ENCODE assay signal across 2 cellular contexts in genomic region chr3:190079173-190079572, GRCh38.
TF ChIP-seq lines count a peak whose summit lies in the region.

No MANE protein-coding gene starts in this region.

TF ChIP-seq in A549, 52 proteins besides CTCF, POLR2A, EP300 and RAD21:
- peak; percentile 93 for TF ChIP-seq ZC3H11A (IDR thresholded peaks at IDR 0.05)

TF ChIP-seq in HEK293, 187 proteins besides CTCF, POLR2A, EP300 and RAD21:
- TF ChIP-seq ZNF510 (tag by site-specific recombination; IDR thresholded peaks at IDR 0.05; ENCODE audit: insufficient replicate concordance) = peak; percentile 68
- TF ChIP-seq ZNF501 (tag by site-specific recombination; IDR thresholded peaks at IDR 0.05) = peak; percentile 52; the same call in 1 of the 2 replicates
- peak; percentile 41 for TF ChIP-seq ZNF654 (tag by site-specific recombination; IDR thresholded peaks at IDR 0.05; ENCODE audit: low read depth)
- TF ChIP-seq ZNF623 (tag by site-specific recombination; IDR thresholded peaks at IDR 0.05) = peak; percentile 74
- peak; percentile 47; the same call in 1 of the 2 replicates for TF ChIP-seq MZF1 (tag by site-specific recombination; IDR thresholded peaks at IDR 0.05; ENCODE audit: borderline replicate concordance)
- TF ChIP-seq ZNF140 (tag by site-specific recombination; IDR thresholded peaks at IDR 0.05) = peak; percentile 94
- peak; percentile 85 for TF ChIP-seq ZNF555 (tag by site-specific recombination; conservative IDR thresholded peaks at IDR 0.05)
- peak; percentile 79 for TF ChIP-seq ZFP37 (tag by site-specific recombination; IDR thresholded peaks at IDR 0.05)
- TF ChIP-seq ZNF266 (tag by site-specific recombination; IDR thresholded peaks at IDR 0.05; ENCODE audit: low read depth) = 0 out of 2 replicates have a peak, but pooled peaks have one; percentile 48
- 0 out of 2 replicates have a peak, but pooled peaks have one; percentile 42 for TF ChIP-seq ZNF560 (tag by site-specific recombination; IDR thresholded peaks at IDR 0.05; ENCODE audit: borderline replicate concordance)
- 0 out of 2 replicates have a peak, but pooled peaks have one; percentile 47 for TF ChIP-seq ZNF138 (tag by site-specific recombination; IDR thresholded peaks at IDR 0.05; ENCODE audit: borderline replicate concordance)
- TF ChIP-seq ZNF629 (tag by site-specific recombination; IDR thresholded peaks at IDR 0.05) = peak; percentile 56
- 0 out of 2 replicates have a peak, but pooled peaks have one; percentile 16 for TF ChIP-seq ZNF580 (tag by site-specific recombination; IDR thresholded peaks at IDR 0.05)
- peak; percentile 23; the same call in 1 of the 2 replicates for TF ChIP-seq GLI2 (tag by site-specific recombination; IDR thresholded peaks at IDR 0.05; ENCODE audit: borderline replicate concordance, low read depth)
- TF ChIP-seq ZXDB (tag by site-specific recombination; IDR thresholded peaks at IDR 0.05) = peak; percentile 57
- TF ChIP-seq ZBTB1 (tag by site-specific recombination; IDR thresholded peaks at IDR 0.05) = 0 out of 2 replicates have a peak, but pooled peaks have one; percentile 57
- TF ChIP-seq ZNF394 (tag by site-specific recombination; IDR thresholded peaks at IDR 0.05; ENCODE audit: borderline replicate concordance) = peak; percentile 92
- TF ChIP-seq REST (tag by site-specific recombination; IDR thresholded peaks at IDR 0.05) = peak; percentile 69; the same call in 1 of the 2 replicates
- 0 out of 2 replicates have a peak, but pooled peaks have one; percentile 14 for TF ChIP-seq ZBTB21 (tag by site-specific recombination; IDR thresholded peaks at IDR 0.05)
- TF ChIP-seq ZNF366 (tag by site-specific recombination; conservative IDR thresholded peaks at IDR 0.05) = 0 out of 2 replicates have a peak, but pooled peaks have one; percentile 26
- TF ChIP-seq ZNF664 (tag by site-specific recombination; IDR thresholded peaks at IDR 0.05) = peak; percentile 65
- peak; percentile 36; the same call in 1 of the 2 replicates for TF ChIP-seq ZNF341 (tag by site-specific recombination; IDR thresholded peaks at IDR 0.05; ENCODE audit: low read depth)
- TF ChIP-seq ZBTB8A (tag by site-specific recombination; IDR thresholded peaks at IDR 0.05) = peak; percentile 84
- TF ChIP-seq ZNF558 (tag by site-specific recombination; IDR thresholded peaks at IDR 0.05) = peak; percentile 64; the same call in 1 of the 2 replicates
- peak; percentile 89 for TF ChIP-seq ZNF518A (tag by site-specific recombination; conservative IDR thresholded peaks at IDR 0.05; ENCODE audit: low read depth)
- 0 out of 2 replicates have a peak, but pooled peaks have one; percentile 22 for TF ChIP-seq ZNF292 (tag by site-specific recombination; IDR thresholded peaks at IDR 0.05; ENCODE audit: borderline replicate concordance, low read depth)
- TF ChIP-seq ZNF202 (tag by site-specific recombination; IDR thresholded peaks at IDR 0.05; ENCODE audit: borderline replicate concordance) = peak; percentile 92
- TF ChIP-seq ZNF433 (tag by site-specific recombination; IDR thresholded peaks at IDR 0.05; ENCODE audit: low read depth) = peak; percentile 84
- peak; percentile 76 for TF ChIP-seq ZBTB11 (tag by site-specific recombination; conservative IDR thresholded peaks at IDR 0.05; ENCODE audit: low read depth)
- peak; percentile 93 for TF ChIP-seq ZNF426 (tag by site-specific recombination; IDR thresholded peaks at IDR 0.05)
